ENCODE assay signal across 17 cellular contexts in the genomic region with DNA sequence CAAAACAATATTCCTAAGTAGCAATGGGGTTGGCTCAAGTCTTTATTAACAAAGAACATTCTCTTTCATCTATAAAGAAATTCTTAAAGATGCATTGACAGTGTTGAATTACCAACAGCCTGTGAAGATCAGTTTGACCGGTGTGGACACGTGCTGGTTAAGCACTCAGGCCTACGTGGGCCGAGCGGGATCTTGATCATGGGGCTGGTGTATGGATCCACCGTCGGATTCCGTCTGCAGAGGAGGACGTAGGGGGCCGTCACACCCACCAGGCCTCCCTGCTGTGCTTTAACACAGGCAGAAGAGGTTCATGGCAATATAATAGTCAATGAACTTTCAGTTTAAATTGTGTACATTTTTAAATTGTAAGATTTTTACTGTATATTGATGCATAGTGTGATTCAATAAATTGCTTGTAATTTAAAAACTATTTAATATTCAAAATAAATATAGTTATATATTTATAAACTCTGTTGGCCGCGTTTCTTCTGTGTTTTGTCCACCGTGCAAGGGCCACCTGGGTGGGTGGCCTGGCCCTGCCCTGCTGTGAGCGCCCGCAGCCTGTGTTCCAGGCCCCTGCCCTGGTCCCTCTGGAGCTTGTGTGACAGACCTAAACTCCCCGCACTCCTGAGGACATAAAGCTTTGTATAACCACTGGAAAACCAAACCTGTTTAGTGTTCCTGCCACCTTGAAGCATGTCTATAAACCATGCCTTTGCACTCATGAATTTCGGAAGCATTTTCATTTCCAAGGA. TPM values are rescaled to one million over a fixed set of nuclear protein-coding genes. Genes with fewer than 3 reads are reported as not detected.
DNase-seq lines count a peak whose midpoint lies in the region; ATAC-seq and TF ChIP-seq lines count a peak whose summit lies in the region.
"Had no signal": no experiment of that assay in that cellular context is flagged by ENCODE, and none has a peak within 500 bp of the region (broad histone marks: within the 10 kb centered on the region; RNA-seq: fewer than 3 reads in every experiment).

No MANE protein-coding gene starts in this region.

- H3K36me3 ChIP-seq in CD4-positive, CD25-positive, alpha-beta regulatory T cell (ENCODE audit: control insufficient read depth, insufficient read depth, low read length) = peaks cover 26% of the 10 kb centered on the region
- H3K36me3 ChIP-seq in CD8-positive, alpha-beta memory T cell (ENCODE audit: insufficient read depth, low read length) = peaks cover 23% of the 10 kb centered on the region
- H3K36me3 ChIP-seq in esophagus muscularis mucosa = peaks cover 21 to 37% (median 35%) of the 10 kb centered on the region in 4 donors
- H3K36me3 ChIP-seq in colonic mucosa = peaks cover 9% of the 10 kb centered on the region

- no peaks in the 10 kb centered on the region for H3K27me3 Mint-ChIP-seq in CD4-positive, CD25-positive, alpha-beta regulatory T cell
- H3K27me3 Mint-ChIP-seq in CD8-positive, alpha-beta memory T cell = no peaks in the 10 kb centered on the region
- H3K27me3 Mint-ChIP-seq in brain (peaks cover 5% of the 10 kb centered on the region), natural killer cell (ENCODE audit: low read depth in 2 of 2) (no peaks in the 10 kb centered on the region)

- no peak overlapping the region for H3K27ac ChIP-seq in CD4-positive, CD25-positive, alpha-beta regulatory T cell (ENCODE audit: insufficient read depth, low read length, poor library complexity, severe bottlenecking)
- no peak overlapping the region for H3K27ac ChIP-seq in CD8-positive, alpha-beta memory T cell (ENCODE audit: low read depth, low read length)
- H3K27ac ChIP-seq in esophagus muscularis mucosa (replicated peaks in 1 of 4) (no peak overlapping the region), colonic mucosa (no peak overlapping the region)
- H3K27ac ChIP-seq: coronary artery, pancreas had no signal

- WGBS in esophagus muscularis mucosa = 92% methylated on average over 17 of the region's 17 CpGs

- TF ChIP-seq EP300 in esophagus muscularis mucosa (IDR thresholded peaks at IDR 0.05) = no peak

- H3K36me3 Mint-ChIP-seq in CD4-positive, CD25-positive, alpha-beta regulatory T cell = peaks cover 16% of the 10 kb centered on the region
- H3K36me3 Mint-ChIP-seq in CD8-positive, alpha-beta memory T cell = peaks cover 5 to 38% (median 13%) of the 10 kb centered on the region in 3 donors
- peaks cover 24% of the 10 kb centered on the region for H3K36me3 Mint-ChIP-seq in brain
- peaks cover 6% of the 10 kb centered on the region for H3K36me3 Mint-ChIP-seq in natural killer cell

- H3K27ac Mint-ChIP-seq in CD4-positive, CD25-positive, alpha-beta regulatory T cell = peak overlapping the region; percentile 25 to 76 (median 74)
- H3K27ac Mint-ChIP-seq in CD8-positive, alpha-beta memory T cell = no peak overlapping the region
- H3K27ac Mint-ChIP-seq in brain (peak overlapping the region in 2 of 5 experiments; percentile 14 to 48), natural killer cell (no peak overlapping the region)

- no peak for ATAC-seq in CD4-positive, CD25-positive, alpha-beta regulatory T cell (ENCODE audit: low read depth in 2 of 2)
- no peak for ATAC-seq in natural killer cell
- ATAC-seq: pancreas; stimulated activated naive CD8-positive, alpha-beta T cell treated with anti-CD3 and anti-CD28 coated beads, Interleukin-15, Interleukin-2, amounts not matched to agents 100 U/mL and 50 U/mL, for 24 hours had no signal

- no peak overlapping the region for H3K4me3 ChIP-seq in CD4-positive, CD25-positive, alpha-beta regulatory T cell (ENCODE audit: low read depth, low read length)
- no peak overlapping the region for H3K4me3 ChIP-seq in CD8-positive, alpha-beta memory T cell (ENCODE audit: low read length)
- H3K4me3 ChIP-seq in esophagus muscularis mucosa (no peak overlapping the region), colonic mucosa (no peak overlapping the region)
- H3K4me3 ChIP-seq: pancreas had no signal

- CTCF ChIA-PET in CD8-positive, alpha-beta memory T cell (lab: Charles Lee) = no interaction called here

- H3K4me1 ChIP-seq in CD4-positive, CD25-positive, alpha-beta regulatory T cell (ENCODE audit: control insufficient read depth, insufficient read depth, low read length, poor library complexity, severe bottlenecking) = peaks cover 9% of the 10 kb centered on the region
- H3K4me1 ChIP-seq in CD8-positive, alpha-beta memory T cell (ENCODE audit: insufficient read depth, low read length) = peaks cover 7% of the 10 kb centered on the region
- H3K4me1 ChIP-seq in esophagus muscularis mucosa = peaks cover 4 to 19% (median 15%) of the 10 kb centered on the region in 4 donors
- no peaks in the 10 kb centered on the region for H3K4me1 ChIP-seq in colonic mucosa
- H3K4me1 ChIP-seq: pancreas had no signal

- TF ChIP-seq POLR2A in esophagus muscularis mucosa (IDR thresholded peaks at IDR 0.05; ENCODE audit: low read depth) = no peak

- no peak for DNase-seq in CD4-positive, CD25-positive, alpha-beta regulatory T cell
- DNase-seq in CD8-positive, alpha-beta memory T cell = peak in 1 of 5 donors; percentile 36
- DNase-seq in natural killer cell (no peak), esophagus muscularis mucosa (ENCODE audit: extremely low spot score) (no peak), NCI-H446 treated with DMSO at 0.1 percent for 48 hours (lab: John Stamatoyannopoulos, UW) (no peak), colonic mucosa (no peak)
- DNase-seq: C1 segment of cervical spinal cord; erythroblast; Karpas-422; NCI-H1417 treated with DMSO at 0.1 percent for 48 hours; NCI-H446; OCI-M1; stimulated activated naive CD8-positive, alpha-beta T cell treated with anti-CD3 and anti-CD28 coated beads, Interleukin-15, Interleukin-2, amounts not matched to agents 100 U/mL and 50 U/mL, for 24 hours had no signal

- no peak overlapping the region for H3K9ac ChIP-seq in colonic mucosa (ENCODE audit: low read depth in 2 of 2, low read length in 2 of 2)

- peaks cover 0 to 19% (median 6%) of the 10 kb centered on the region in 4 donors for H3K4me1 Mint-ChIP-seq in CD4-positive, CD25-positive, alpha-beta regulatory T cell
- peaks cover 4 to 21% (median 8%) of the 10 kb centered on the region in 3 donors for H3K4me1 Mint-ChIP-seq in CD8-positive, alpha-beta memory T cell
- H3K4me1 Mint-ChIP-seq in brain = no peaks in the 10 kb centered on the region
- peaks cover 0 to 4% of the 10 kb centered on the region in 2 donors for H3K4me1 Mint-ChIP-seq in natural killer cell

- intact Hi-C loops in natural killer cell (cut with micrococcal nuclease) (no loop called here), esophagus muscularis mucosa (cut with DNase I) (no loop called here), colonic mucosa (cut with DNase I) (no loop called here)

- H3K9me3 Mint-ChIP-seq in CD4-positive, CD25-positive, alpha-beta regulatory T cell = no peaks in the 10 kb centered on the region
- no peaks in the 10 kb centered on the region for H3K9me3 Mint-ChIP-seq in CD8-positive, alpha-beta memory T cell
- peaks cover 0 to 1% (median 0%) of the 10 kb centered on the region in 5 experiments for H3K9me3 Mint-ChIP-seq in brain
- H3K9me3 Mint-ChIP-seq in natural killer cell = no peaks in the 10 kb centered on the region

- POLR2A ChIA-PET in CD8-positive, alpha-beta memory T cell (lab: Charles Lee) = no interaction called here

- no peaks in the 10 kb centered on the region for H3K9me3 ChIP-seq in CD4-positive, CD25-positive, alpha-beta regulatory T cell (ENCODE audit: control insufficient read depth in 2 of 2, low read length in 2 of 2)
- H3K9me3 ChIP-seq in CD8-positive, alpha-beta memory T cell (ENCODE audit: low read length) = no peaks in the 10 kb centered on the region
- H3K9me3 ChIP-seq in esophagus muscularis mucosa (no peaks in the 10 kb centered on the region), colonic mucosa (no peaks in the 10 kb centered on the region)
- H3K9me3 ChIP-seq: pancreas had no signal

- H3K27me3 ChIP-seq in CD4-positive, CD25-positive, alpha-beta regulatory T cell (ENCODE audit: control insufficient read depth, insufficient read depth, low read length) = no peaks in the 10 kb centered on the region
- no peaks in the 10 kb centered on the region for H3K27me3 ChIP-seq in CD8-positive, alpha-beta memory T cell (ENCODE audit: insufficient read depth, low read length, poor library complexity, severe bottlenecking)
- H3K27me3 ChIP-seq in esophagus muscularis mucosa = peaks cover 0 to 26% (median 6%) of the 10 kb centered on the region in 4 donors
- no peaks in the 10 kb centered on the region for H3K27me3 ChIP-seq in colonic mucosa
- H3K27me3 ChIP-seq: pancreas had no signal

- peak overlapping the region in 3 of 4 donors; percentile 71 to 81 (median 78) for H3K4me3 Mint-ChIP-seq in CD4-positive, CD25-positive, alpha-beta regulatory T cell
- peak overlapping the region in 6 of 7 donors; percentile 23 to 64 (median 52) for H3K4me3 Mint-ChIP-seq in CD8-positive, alpha-beta memory T cell
- peak overlapping the region in 4 of 5 experiments; percentile 14 to 66 (median 58) for H3K4me3 Mint-ChIP-seq in brain
- peak overlapping the region; percentile 52 for H3K4me3 Mint-ChIP-seq in natural killer cell

- TF ChIP-seq CTCF in brain (conservative IDR thresholded peaks at IDR 0.05) (no peak), natural killer cell (IDR thresholded peaks at IDR 0.05) (no peak), esophagus muscularis mucosa (IDR thresholded peaks at IDR 0.05) (no peak), colonic mucosa (IDR thresholded peaks at IDR 0.05) (no peak)

RNA-seq across cellular contexts. Expression of gene BHLHA15, which starts 1.9 kb away (rescaled TPM):
- not detected for total RNA-seq in CD4-positive, CD25-positive, alpha-beta regulatory T cell
- polyA plus RNA-seq in CD4-positive, CD25-positive, alpha-beta regulatory T cell = not detected
- not detected for total RNA-seq in CD8-positive, alpha-beta memory T cell
- polyA plus RNA-seq in CD8-positive, alpha-beta memory T cell = not detected
- 3.5 TPM for polyA plus RNA-seq in brain (ENCODE audit: insufficient read depth, low read depth, low replicate concordance)
- total RNA-seq in natural killer cell (1 to 10 TPM in 1 of 3 donors, not detected in 2; 3.3 TPM), esophagus muscularis mucosa (not detected), colonic mucosa (1 to 10 TPM in 1 of 2 donors, under 1 TPM in 1; 0.67 to 2.4 TPM)
- total RNA-seq: skeletal muscle tissue had no signal

RNA-seq across cellular contexts. Expression of gene TECPR1, which starts 42.7 kb away (rescaled TPM):
- 118 TPM for total RNA-seq in CD4-positive, CD25-positive, alpha-beta regulatory T cell
- 10 to 100 TPM; 11.0 to 21.3 (median 15.7) TPM for polyA plus RNA-seq in CD4-positive, CD25-positive, alpha-beta regulatory T cell
- total RNA-seq in CD8-positive, alpha-beta memory T cell = 10 to 100 TPM; 33.7 to 34.2 TPM
- polyA plus RNA-seq in CD8-positive, alpha-beta memory T cell = 22.7 TPM
- polyA plus RNA-seq in brain (ENCODE audit: insufficient read depth, low read depth, low replicate concordance) = 32.5 TPM
- total RNA-seq in natural killer cell (10 to 100 TPM; 68.8 to 76.7 (median 70.3) TPM), esophagus muscularis mucosa (10 to 100 TPM; 16.1 to 32.4 (median 22.5) TPM), colonic mucosa (10 to 100 TPM; 20.3 to 44.5 TPM)

Comparison
In these comparisons a context has a peak if more than half of its experiments do, and no peak if none do; other contexts are left out.
1. H3K27ac Mint-ChIP-seq: peak in CD4-positive, CD25-positive, alpha-beta regulatory T cell (3 of 3); none in CD8-positive, alpha-beta memory T cell (0 of 8) and natural killer cell (0 of 2).
2. Peak in every context shown above with its lines, with median percentiles within 50 percentile points of each other: H3K4me3 Mint-ChIP-seq.